Comparison of ENCODE assay signal across 16 cellular contexts in genomic region chr10:45383682-45384320, GRCh38. TPM values are rescaled to one million over a fixed set of nuclear protein-coding genes. Genes with fewer than 3 reads are reported as not detected.
"Had no signal": no experiment of that assay in that cellular context is flagged by ENCODE, and none has a peak within 500 bp of the region (broad histone marks: within the 10 kb centered on the region; RNA-seq: fewer than 3 reads in every experiment).

No MANE protein-coding gene starts in this region.

- H3K27ac Mint-ChIP-seq: activated naive CD4-positive, alpha-beta T cell treated with anti-CD3 and anti-CD28 coated beads, Interleukin-2, amount 50 U/mL, for 72 hours; mesothelial cell of epicardium; stimulated activated naive CD8-positive, alpha-beta T cell treated with anti-CD3 and anti-CD28 coated beads, Interleukin-15, Interleukin-2, amounts not matched to agents 100 ng/mL and 50 ng/mL, for 24 hours; type B pancreatic cell had no signal

- DNase-seq: activated CD4-positive, alpha-beta T cell treated with anti-CD3 and anti-CD28 coated beads, Interleukin-2, amount 50 U/mL, for 48 hours; activated effector memory CD4-positive, alpha-beta T cell treated with anti-CD3 and anti-CD28 coated beads, Interleukin-2, amount 50 U/mL, for 16 hours; activated T-cell treated with anti-CD3 and anti-CD28 coated beads, Interleukin-2, amount 50 U/mL, for 48 hours; amniotic stem cell; left colon; lower lobe of right lung; ovary; T-helper 9 cell had no signal

- ATAC-seq: activated naive CD4-positive, alpha-beta T cell treated with anti-CD3 and anti-CD28 coated beads, Interleukin-2, amount 50 U/mL, for 72 hours; esophagus mucosa; left colon; lower lobe of right lung; sciatic nerve had no signal

- H3K27me3 Mint-ChIP-seq: stimulated activated naive CD8-positive, alpha-beta T cell treated with anti-CD3 and anti-CD28 coated beads, Interleukin-15, Interleukin-2, amounts not matched to agents 100 ng/mL and 50 ng/mL, for 24 hours; type B pancreatic cell had no signal

- H3K9me3 ChIP-seq: lower lobe of right lung, ovary had no signal

- H3K4me3 Mint-ChIP-seq: mesothelial cell of epicardium; neural crest cell; stimulated activated naive CD8-positive, alpha-beta T cell treated with anti-CD3 and anti-CD28 coated beads, Interleukin-15, Interleukin-2, amounts not matched to agents 100 ng/mL and 50 ng/mL, for 24 hours; type B pancreatic cell had no signal

- H3K9me3 Mint-ChIP-seq: neural crest cell; stimulated activated naive CD8-positive, alpha-beta T cell treated with anti-CD3 and anti-CD28 coated beads, Interleukin-15, Interleukin-2, amounts not matched to agents 100 ng/mL and 50 ng/mL, for 24 hours; type B pancreatic cell had no signal

- H3K36me3 ChIP-seq: ovary had no signal

- H3K4me1 Mint-ChIP-seq: mesothelial cell of epicardium, neural crest cell had no signal

- H3K27ac ChIP-seq: lower lobe of right lung, ovary, VCaP had no signal

- H3K36me3 Mint-ChIP-seq: mesothelial cell of epicardium, type B pancreatic cell had no signal

- H3K27me3 ChIP-seq: ovary had no signal

- H3K4me3 ChIP-seq: lower lobe of right lung, ovary had no signal

RNA-seq across cellular contexts. Expression of gene ALOX5, which starts 9.8 kb away (rescaled TPM):
- total RNA-seq: neural crest cell had no signal
